22 cellular contexts compared by ENCODE assay signal in genomic region chr17:57885148-57885915, GRCh38.
"Had no signal": no experiment of that assay in that cellular context is flagged by ENCODE, and none has a peak within 500 bp of the region (broad histone marks: within the 10 kb centered on the region; RNA-seq: fewer than 3 reads in every experiment).

No MANE protein-coding gene starts in this region.

- H3K4me2 ChIP-seq: neural progenitor cell had no signal

- H3K9me3 ChIP-seq: gastrocnemius medialis, left ventricle myocardium inferior, lower lobe of right lung, prostate gland, right lobe of liver had no signal

- H2AFZ ChIP-seq: neural progenitor cell, parathyroid adenoma had no signal

- FAIRE-seq: endometrium had no signal

- DNase-seq: cortex of kidney; dorsolateral prefrontal cortex; effector memory CD4-positive, alpha-beta T cell; gastrocnemius medialis; glutamatergic neuron; islet precursor cell; left ventricle myocardium inferior; lower lobe of right lung; midbrain; occipital lobe; retina; stimulated activated CD4-positive, alpha-beta T cell treated with anti-CD3 and anti-CD28 coated beads, Interleukin-2, amount 100 ng/mL, for 24 hours; stimulated activated CD4-positive, alpha-beta T cell treated with anti-CD3 and anti-CD28 coated beads, Interleukin-4, amount 100 ng/mL, for 4 hours; stimulated activated naive CD4-positive, alpha-beta T cell treated with Interleukin-2 at 50 U/mL for 16 hours; trophoblast cell had no signal

- H3K9ac ChIP-seq: neural progenitor cell, parathyroid adenoma had no signal

- H3K4me3 ChIP-seq: dorsolateral prefrontal cortex, gastrocnemius medialis, left ventricle myocardium inferior, lower lobe of right lung, neural progenitor cell, prostate gland had no signal

- ATAC-seq: esophagus mucosa; gastrocnemius medialis; lower lobe of right lung; natural killer cell treated with Interleukin-12 subunit alpha and Interleukin-12 subunit beta and Interleukin-15 and Interleukin-18, amount 100 ng/mL, for 72 hours had no signal

- H3K36me3 ChIP-seq: neural progenitor cell, prostate gland, right lobe of liver had no signal

- H3K27me3 ChIP-seq: dorsolateral prefrontal cortex, gastrocnemius medialis, neural progenitor cell, right lobe of liver had no signal

- H3K27ac ChIP-seq: left ventricle myocardium inferior, lower lobe of right lung, neural progenitor cell, parathyroid adenoma, prostate gland, right lobe of liver had no signal
